ENCODE assay signal across 17 cellular contexts in genomic region chr7:26508917-26509316, GRCh38.
DNase-seq lines count a peak whose midpoint lies in the region; ATAC-seq lines count a peak whose summit lies in the region.
"Had no signal": no experiment of that assay in that cellular context is flagged by ENCODE, and none has a peak within 500 bp of the region (broad histone marks: within the 10 kb centered on the region; RNA-seq: fewer than 3 reads in every experiment).

No MANE protein-coding gene starts in this region.

- peak; percentile 68 for DNase-seq in COR-L47 (lab: John Stamatoyannopoulos, UW)
- DNase-seq in NCI-H146 (lab: John Stamatoyannopoulos, UW): peak; percentile 90
- peak; percentile 93 for DNase-seq in NCI-H748 treated with DMSO at 0.1 percent for 48 hours (lab: John Stamatoyannopoulos, UW)
- DNase-seq in iPS DF 19.7 (ENCODE audit: low read depth, low spot score): peak; percentile 17
- no peak for DNase-seq in AG08395 (ENCODE audit: low spot score)
- no peak for DNase-seq in RPMI8226
- no peak for DNase-seq in D341Med (ENCODE audit: low spot score)
- DNase-seq: activated CD4-positive, CD25-positive, alpha-beta regulatory T cell; KBM-7; naive B cell; NCI-H1694; SIG-M5; stimulated activated naive CD4-positive, alpha-beta T cell treated with Interleukin-2 at 50 U/mL for 16 hours; T-helper 2 cell; upper lobe of left lung had no signal

- ATAC-seq in HG02885 (IDR thresholded peaks at IDR 0.05; ENCODE audit: poor library complexity, unreplicated experiment): no peak
- ATAC-seq: GM12878 had no signal

Comparison
In these comparisons a context has a peak if more than half of its experiments do, and no peak if none do; other contexts are left out.
1. DNase-seq: peak in COR-L47 (single experiment), NCI-H146 (single experiment), NCI-H748 treated with DMSO at 0.1 percent for 48 hours (single experiment) and iPS DF 19.7 (single experiment); none in AG08395 (single experiment), RPMI8226 (single experiment) and D341Med (single experiment).